8 cellular contexts compared by ENCODE assay signal in the genomic region with DNA sequence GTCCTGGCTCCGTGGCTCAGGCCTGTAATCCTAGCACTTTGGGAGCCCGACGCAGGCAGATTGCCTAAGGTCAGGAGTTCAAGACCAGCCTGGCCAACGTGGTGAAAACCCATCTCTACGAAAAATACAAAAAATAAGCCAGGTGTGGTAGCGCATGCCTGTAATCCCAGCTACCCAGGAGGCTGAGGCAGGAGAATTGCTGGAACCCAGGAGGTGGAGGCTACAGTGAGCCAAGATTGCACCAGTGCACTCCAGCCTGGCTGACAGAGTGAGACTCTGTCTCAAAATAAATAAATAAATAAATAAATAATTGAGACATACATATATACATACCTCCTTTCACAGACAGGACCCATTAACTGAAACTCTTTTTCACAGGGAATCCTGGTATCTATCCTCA. TPM values are rescaled to one million over a fixed set of nuclear protein-coding genes. Genes with fewer than 3 reads are reported as not detected.
DNase-seq lines count a peak whose midpoint lies in the region; ATAC-seq and TF ChIP-seq lines count a peak whose summit lies in the region.
"Not testable (repeated sequence)": the region's sequence is repeated elsewhere in the genome, so short reads cannot be mapped to it uniquely, and the experiment has no call there.

No MANE protein-coding gene starts in this region.

- not testable (repeated sequence) for H3K27me3 Mint-ChIP-seq in CD8-positive, alpha-beta T cell (ENCODE audit: low read depth); activated CD4-positive, alpha-beta memory T cell treated with anti-CD3 and anti-CD28 coated beads for 36 hours; brain; memory B cell; progenitor cell of endocrine pancreas

- H3K4me3 Mint-ChIP-seq in CD8-positive, alpha-beta T cell = peak overlapping the region; percentile 97
- peak overlapping the region; percentile 99 for H3K4me3 Mint-ChIP-seq in activated CD4-positive, alpha-beta memory T cell treated with anti-CD3 and anti-CD28 coated beads for 36 hours
- H3K4me3 Mint-ChIP-seq in brain (peak overlapping the region; percentile 96 to 100 (median 99)), memory B cell (peak overlapping the region; percentile 41), progenitor cell of endocrine pancreas (ENCODE audit: low read depth) (peak overlapping the region; percentile 26)

- peak overlapping the region; percentile 89 for H3K4me2 ChIP-seq in Loucy (ENCODE audit: low read depth, low read length, poor library complexity, severe bottlenecking)
- peak overlapping the region; percentile 84 for H3K4me2 ChIP-seq in fibroblast of lung (ENCODE audit: extremely low read depth, insufficient read depth, low read length)

- DNase-seq in CD8-positive, alpha-beta T cell; activated CD4-positive, alpha-beta memory T cell treated with anti-CD3 and anti-CD28 coated beads for 36 hours; fibroblast of lung (ENCODE audit: low read depth in 2 of 2); memory B cell (ENCODE audit: low spot score in 2 of 2); progenitor cell of endocrine pancreas (ENCODE audit: low spot score, unreplicated experiment); transverse colon: not testable (repeated sequence)

- H3K36me3 ChIP-seq in CD8-positive, alpha-beta T cell (ENCODE audit: insufficient read depth, low read length) = peaks cover 14% of the 10 kb centered on the region
- H3K36me3 ChIP-seq in Loucy (ENCODE audit: insufficient read depth, low read length); fibroblast of lung (ENCODE audit: control insufficient read depth, insufficient read depth, low read length): not testable (repeated sequence)
- peaks cover 0 to 27% (median 12%) of the 10 kb centered on the region in 4 donors for H3K36me3 ChIP-seq in transverse colon

- peaks cover 24% of the 10 kb centered on the region for H4K20me1 ChIP-seq in Loucy (ENCODE audit: insufficient read depth, low read length, poor library complexity, severe bottlenecking)
- H4K20me1 ChIP-seq in fibroblast of lung (ENCODE audit: control insufficient read depth, extremely low read depth, insufficient read depth, low read length) = not testable (repeated sequence)

- H3K9me2 ChIP-seq in Loucy (replicated peaks; ENCODE audit: low read depth, low read length) = not testable (repeated sequence)

- not testable (repeated sequence) for H3K9me3 Mint-ChIP-seq in CD8-positive, alpha-beta T cell; activated CD4-positive, alpha-beta memory T cell treated with anti-CD3 and anti-CD28 coated beads for 36 hours; brain; memory B cell; progenitor cell of endocrine pancreas (ENCODE audit: low read depth)

- peaks cover 30% of the 10 kb centered on the region for H3K79me2 ChIP-seq in Loucy (ENCODE audit: insufficient read depth, low read length)
- H3K79me2 ChIP-seq in fibroblast of lung (ENCODE audit: control insufficient read depth, insufficient read depth, low read length) = peaks cover 19% of the 10 kb centered on the region

- peak overlapping the region; percentile 98 for H3K27ac Mint-ChIP-seq in CD8-positive, alpha-beta T cell
- H3K27ac Mint-ChIP-seq in activated CD4-positive, alpha-beta memory T cell treated with anti-CD3 and anti-CD28 coated beads for 36 hours; memory B cell; progenitor cell of endocrine pancreas: not testable (repeated sequence)
- peak overlapping the region in 3 of 5 experiments; percentile 98 for H3K27ac Mint-ChIP-seq in brain

- intact Hi-C loops in CD8-positive, alpha-beta T cell (cut with DNase I, micrococcal nuclease) = loop anchor here (5.0 to 10.0 kb wide), 9 partner anchors 34 to 1287 kb away; a partner anchor contains a TSS
- intact Hi-C loops in activated CD4-positive, alpha-beta memory T cell treated with anti-CD3 and anti-CD28 coated beads for 36 hours (cut with micrococcal nuclease) = loop anchor here (5.0 to 10.0 kb wide), 4 partner anchors 76 to 867 kb away; a partner anchor contains a TSS
- intact Hi-C loops in transverse colon (cut with DNase I; ENCODE audit: low total_unique reads) = not testable (repeated sequence)

- not testable (repeated sequence) for H3F3A ChIP-seq in Loucy (ENCODE audit: low read depth)

- POLR2A ChIA-PET in CD8-positive, alpha-beta T cell (lab: Charles Lee); activated CD4-positive, alpha-beta memory T cell treated with anti-CD3 and anti-CD28 coated beads for 36 hours (lab: Charles Lee): not testable (repeated sequence)

- H3K36me3 Mint-ChIP-seq in CD8-positive, alpha-beta T cell = peaks cover 32% of the 10 kb centered on the region
- H3K36me3 Mint-ChIP-seq in activated CD4-positive, alpha-beta memory T cell treated with anti-CD3 and anti-CD28 coated beads for 36 hours = peaks cover 13% of the 10 kb centered on the region
- H3K36me3 Mint-ChIP-seq in brain = peaks cover 32% of the 10 kb centered on the region
- not testable (repeated sequence) for H3K36me3 Mint-ChIP-seq in memory B cell
- peaks cover 12% of the 10 kb centered on the region for H3K36me3 Mint-ChIP-seq in progenitor cell of endocrine pancreas (ENCODE audit: insufficient read depth)

- not testable (repeated sequence) for TF ChIP-seq EP300 in transverse colon (IDR thresholded peaks at IDR 0.05; ENCODE audit: low read depth)

- not testable (repeated sequence) for TF ChIP-seq POLR2A in transverse colon (IDR thresholded peaks at IDR 0.05)

- H3K4me1 ChIP-seq in CD8-positive, alpha-beta T cell (ENCODE audit: insufficient read depth, low read length) = peaks cover 16% of the 10 kb centered on the region
- H3K4me1 ChIP-seq in Loucy (ENCODE audit: insufficient read depth, low read length, poor library complexity, severe bottlenecking) (peaks cover 18% of the 10 kb centered on the region), transverse colon (peaks cover 0 to 28% (median 23%) of the 10 kb centered on the region in 4 donors)
- H3K4me1 ChIP-seq in fibroblast of lung (ENCODE audit: control insufficient read depth, extremely low read depth, insufficient read depth, low read length) = not testable (repeated sequence)

- H3K4me1 Mint-ChIP-seq in CD8-positive, alpha-beta T cell (ENCODE audit: low read depth) = peaks cover 42% of the 10 kb centered on the region
- H3K4me1 Mint-ChIP-seq in activated CD4-positive, alpha-beta memory T cell treated with anti-CD3 and anti-CD28 coated beads for 36 hours (ENCODE audit: low read depth) = peaks cover 41% of the 10 kb centered on the region
- H3K4me1 Mint-ChIP-seq in brain (peaks cover 39% of the 10 kb centered on the region), progenitor cell of endocrine pancreas (ENCODE audit: low read depth) (peaks cover 11% of the 10 kb centered on the region)
- H3K4me1 Mint-ChIP-seq in memory B cell = not testable (repeated sequence)

- peak overlapping the region; percentile 97 for H3K27ac ChIP-seq in CD8-positive, alpha-beta T cell (ENCODE audit: low read depth, low read length)
- H3K27ac ChIP-seq in fibroblast of lung (ENCODE audit: insufficient read depth, low read length) = peak overlapping the region; percentile 49
- H3K27ac ChIP-seq in transverse colon = peak overlapping the region; percentile 92 to 98 (median 98)

- H3K9me3 ChIP-seq in CD8-positive, alpha-beta T cell (ENCODE audit: low read length); Loucy (ENCODE audit: insufficient read depth, low read depth, low read length); fibroblast of lung (ENCODE audit: control insufficient read depth, insufficient read depth, low read depth, low read length); transverse colon: not testable (repeated sequence)

- CTCF ChIA-PET in CD8-positive, alpha-beta T cell (lab: Charles Lee); activated CD4-positive, alpha-beta memory T cell treated with anti-CD3 and anti-CD28 coated beads for 36 hours (lab: Charles Lee): not testable (repeated sequence)

- peak overlapping the region; percentile 94 for H3K9ac ChIP-seq in Loucy (ENCODE audit: low read depth, low read length, poor library complexity, severe bottlenecking)
- H3K9ac ChIP-seq in fibroblast of lung (ENCODE audit: insufficient read depth, low read length) = not testable (repeated sequence)

- ATAC-seq in CD8-positive, alpha-beta T cell; memory B cell (ENCODE audit: low read depth): not testable (repeated sequence)

- in situ Hi-C loops in transverse colon (cut with MboI; ENCODE audit: low pct_ligation_motif_present in 1 of 4, low pct_unique_long_range_greater_than_20kb in 1 of 4, low sequenced_read_pairs in 3 of 4) = not testable (repeated sequence)

- whole genome bisulfite sequencing in transverse colon (ENCODE audit: low coverage in 1 of 2), 2 donors = 47% methylated on average over 6 of the region's 6 CpGs; no CpG with 5 or more reads in 1 of the 2 donors

- not testable (repeated sequence) for TF ChIP-seq CTCF in CD8-positive, alpha-beta T cell (IDR thresholded peaks at IDR 0.05); Loucy (conservative IDR thresholded peaks at IDR 0.05; ENCODE audit: low read length); brain (conservative IDR thresholded peaks at IDR 0.05); fibroblast of lung (conservative IDR thresholded peaks at IDR 0.05 in 1 of 2, IDR thresholded peaks at IDR 0.05 in 1 of 2; ENCODE audit: low read depth in 1 of 2, low read length in 2 of 2); progenitor cell of endocrine pancreas (IDR thresholded peaks at IDR 0.05; ENCODE audit: unreplicated experiment); transverse colon (IDR thresholded peaks at IDR 0.05)

- H3K4me3 ChIP-seq in CD8-positive, alpha-beta T cell (ENCODE audit: low read depth, low read length) = not testable (repeated sequence)
- H3K4me3 ChIP-seq in Loucy (ENCODE audit: low read length, poor library complexity, severe bottlenecking) (peak overlapping the region; percentile 97), fibroblast of lung (replicated peaks in 1 of 4; ENCODE audit: control extremely low read depth in 1 of 4, insufficient read depth in 1 of 4, low read depth in 3 of 4, low read length in 4 of 4) (peak overlapping the region; percentile 94 to 100 (median 96)), transverse colon (peak overlapping the region in 3 of 4 donors; percentile 80 to 96 (median 91))

- not testable (repeated sequence) for H3K27me3 ChIP-seq in CD8-positive, alpha-beta T cell (ENCODE audit: insufficient read depth, low read length); Loucy (ENCODE audit: insufficient read depth, low read length, poor library complexity, severe bottlenecking); fibroblast of lung (ENCODE audit: control insufficient read depth, insufficient read depth, low read length); transverse colon

- H2AFZ ChIP-seq in Loucy (ENCODE audit: low read length); fibroblast of lung (ENCODE audit: low read length): not testable (repeated sequence)

RNA-seq across cellular contexts. Expression of a gene that starts 1.4 kb away (rescaled TPM):
- total RNA-seq in CD8-positive, alpha-beta T cell = 10 to 100 TPM; 91.0 to 91.4 TPM
- total RNA-seq in activated CD4-positive, alpha-beta memory T cell treated with anti-CD3 and anti-CD28 coated beads for 36 hours = 10 to 100 TPM; 37.5 to 40.2 TPM
- polyA plus RNA-seq in brain (ENCODE audit: insufficient read depth, low read depth, low replicate concordance) (35.5 TPM), fibroblast of lung (47.4 and 54.0 TPM in 2 replicates)
- total RNA-seq in fibroblast of lung (49.1 and 58.0 TPM in 2 replicates), progenitor cell of endocrine pancreas (36.2 and 39.8 TPM in 2 replicates), transverse colon (10 to 100 TPM; 16.1 to 83.6 (median 38.8) TPM)
- polyA plus RNA-seq in fibroblast of lung (2012) = 33.7 and 39.1 TPM in 2 replicates
- 1.6 TPM in 1 of 2 replicates, not detected in the other for polyA minus RNA-seq in fibroblast of lung (ENCODE audit: low replicate concordance)

Comparison
In these comparisons a context has a peak if more than half of its experiments do, and no peak if none do; other contexts are left out.
1. H3K4me3 Mint-ChIP-seq: peak in every context shown above with its lines; median percentile 99 in activated CD4-positive, alpha-beta memory T cell treated with anti-CD3 and anti-CD28 coated beads for 36 hours; 99 in brain; 97 in CD8-positive, alpha-beta T cell; 41 in memory B cell; 26 in progenitor cell of endocrine pancreas.